20 cellular contexts compared by ENCODE assay signal in genomic region chr5:17428176-17428800, GRCh38.
"Had no signal": no experiment of that assay in that cellular context is flagged by ENCODE, and none has a peak within 500 bp of the region (broad histone marks: within the 10 kb centered on the region; RNA-seq: fewer than 3 reads in every experiment).

No MANE protein-coding gene starts in this region.

- H3K36me3 Mint-ChIP-seq: activated naive CD8-positive, alpha-beta T cell treated with anti-CD3 and anti-CD28 coated beads, Interleukin-2, amount 10 ng/mL, durations not matched to agents 7 days and 5 days; naive thymus-derived CD8-positive, alpha-beta T cell; stimulated activated memory B cell treated with anti-CD40 and anti-IgM and Interleukin-4, amounts not matched to agents 10 μg/mL and 1 μg/mL and 100 μg/mL, for 72 hours had no signal

- H3K27ac ChIP-seq: cardiac muscle cell, lower lobe of right lung, thoracic aorta, upper lobe of left lung had no signal

- H3K4me1 ChIP-seq: lower lobe of right lung, upper lobe of left lung had no signal

- H3K4me3 Mint-ChIP-seq: activated B cell treated with CpG ODN at 0.5 μM for 24 hours; activated CD4-positive, alpha-beta memory T cell treated with anti-CD3 and anti-CD28 coated beads, Interleukin-2, amount 10 ng/mL, durations not matched to agents 7 days and 5 days; activated naive CD8-positive, alpha-beta T cell treated with anti-CD3 and anti-CD28 coated beads, Interleukin-2, amount 10 ng/mL, durations not matched to agents 7 days and 5 days; activated T-cell treated with anti-CD3 and anti-CD28 coated beads, Interleukin-2, amount 50 U/mL, for 24 hours; naive thymus-derived CD8-positive, alpha-beta T cell; stimulated activated memory B cell treated with anti-CD40 and anti-IgM and Interleukin-4, amounts not matched to agents 10 μg/mL and 1 μg/mL and 100 μg/mL, for 72 hours had no signal

- H3K9me3 ChIP-seq: lower lobe of right lung, spleen, thoracic aorta, upper lobe of left lung had no signal

- H3K27me3 ChIP-seq: cardiac muscle cell, spleen, upper lobe of left lung had no signal

- H3K36me3 ChIP-seq: cardiac muscle cell, lower lobe of right lung, spleen, thoracic aorta, upper lobe of left lung had no signal

- H3K9me3 Mint-ChIP-seq: activated B cell treated with CpG ODN at 0.5 μM for 24 hours; stimulated activated memory B cell treated with anti-CD40 and anti-IgM and Interleukin-4, amounts not matched to agents 10 μg/mL and 1 μg/mL and 100 μg/mL, for 72 hours had no signal

- ATAC-seq: left colon; lower lobe of right lung; naive thymus-derived CD8-positive, alpha-beta T cell; stimulated activated memory B cell treated with anti-CD40 and anti-IgM and Interleukin-4, amounts not matched to agents 10 μg/mL and 1 μg/mL and 100 μg/mL, for 72 hours had no signal

- H3K27ac Mint-ChIP-seq: activated B cell treated with CpG ODN at 0.5 μM for 24 hours; activated CD4-positive, alpha-beta memory T cell treated with anti-CD3 and anti-CD28 coated beads, Interleukin-2, amount 10 ng/mL, durations not matched to agents 7 days and 5 days; activated naive CD8-positive, alpha-beta T cell treated with anti-CD3 and anti-CD28 coated beads, Interleukin-2, amount 10 ng/mL, durations not matched to agents 7 days and 5 days; activated T-cell treated with anti-CD3 and anti-CD28 coated beads, Interleukin-2, amount 50 U/mL, for 24 hours; activated T-helper 2 cell treated with anti-CD3 and anti-CD28 coated beads, Interferon-gamma antibody, Interleukin-2, Interleukin-4, amounts not matched to agents 10 μg/mL and 5 μg/mL and 100 μg/mL, durations not matched to agents 14 hours and 24 hours and 36 hours; naive thymus-derived CD8-positive, alpha-beta T cell; stimulated activated memory B cell treated with anti-CD40 and anti-IgM and Interleukin-4, amounts not matched to agents 10 μg/mL and 1 μg/mL and 100 μg/mL, for 72 hours had no signal

- H3K27me3 Mint-ChIP-seq: activated B cell treated with CpG ODN at 0.5 μM for 24 hours; activated CD4-positive, alpha-beta memory T cell treated with anti-CD3 and anti-CD28 coated beads, Interleukin-2, amount 10 ng/mL, durations not matched to agents 7 days and 5 days; activated naive CD8-positive, alpha-beta T cell treated with anti-CD3 and anti-CD28 coated beads, Interleukin-2, amount 10 ng/mL, durations not matched to agents 7 days and 5 days; activated T-cell treated with anti-CD3 and anti-CD28 coated beads, Interleukin-2, amount 50 U/mL, for 24 hours; stimulated activated memory B cell treated with anti-CD40 and anti-IgM and Interleukin-4, amounts not matched to agents 10 μg/mL and 1 μg/mL and 100 μg/mL, for 72 hours had no signal

- H3K4me3 ChIP-seq: cardiac muscle cell, lower lobe of right lung, spleen, thoracic aorta, upper lobe of left lung had no signal

- DNase-seq: activated B cell treated with CpG ODN at 0.5 μM for 24 hours; activated CD4-positive, alpha-beta memory T cell treated with anti-CD3 and anti-CD28 coated beads, Interleukin-2, amount 10 ng/mL, durations not matched to agents 7 days and 5 days; activated CD4-positive, alpha-beta T cell treated with anti-CD3 and anti-CD28 coated beads for 4 hours; activated naive CD4-positive, alpha-beta T cell treated with Interleukin-2 at 50 U/mL for 16 hours; activated naive CD8-positive, alpha-beta T cell treated with anti-CD3 and anti-CD28 coated beads, Interleukin-2, amount 10 ng/mL, durations not matched to agents 7 days and 5 days; activated T-cell treated with anti-CD3 and anti-CD28 coated beads, Interleukin-2, amount 50 U/mL, for 24 hours; amygdala; dermis blood vessel endothelial cell; effector memory CD4-positive, alpha-beta T cell; islet precursor cell; left colon; lower lobe of right lung; naive thymus-derived CD8-positive, alpha-beta T cell; spleen; stimulated activated CD4-positive, alpha-beta T cell treated with anti-CD3 and anti-CD28 coated beads, Interleukin-4, amount 100 ng/mL, for 4 hours; upper lobe of left lung had no signal

- H3K4me1 Mint-ChIP-seq: activated CD4-positive, alpha-beta memory T cell treated with anti-CD3 and anti-CD28 coated beads, Interleukin-2, amount 10 ng/mL, durations not matched to agents 7 days and 5 days; activated naive CD8-positive, alpha-beta T cell treated with anti-CD3 and anti-CD28 coated beads, Interleukin-2, amount 10 ng/mL, durations not matched to agents 7 days and 5 days; naive thymus-derived CD8-positive, alpha-beta T cell had no signal
